ENCODE assay signal across 16 cellular contexts in genomic region chr17:72390675-72391501, GRCh38.
A peak's percentile ranks its signal among the peaks of the same experiment; 100 is the strongest.
DNase-seq lines count a peak whose midpoint lies in the region; ATAC-seq and TF ChIP-seq lines count a peak whose summit lies in the region.
"Had no signal": no experiment of that assay in that cellular context is flagged by ENCODE, and none has a peak within 500 bp of the region (broad histone marks: within the 10 kb centered on the region; RNA-seq: fewer than 3 reads in every experiment).

No MANE protein-coding gene starts in this region.

- no peaks in the 10 kb centered on the region for H3K9me3 Mint-ChIP-seq in stimulated activated effector memory CD8-positive, alpha-beta T cell treated with anti-CD3 and anti-CD28 coated beads, Interleukin-12 subunit alpha, Interleukin-12 subunit beta, amount 100 ng/mL, for 72 hours
- H3K9me3 Mint-ChIP-seq: activated CD8-positive, alpha-beta T cell treated with anti-CD3 and anti-CD28 coated beads for 36 hours; stimulated activated naive CD8-positive, alpha-beta T cell treated with anti-CD3 and anti-CD28 coated beads, Interleukin-15, amount 100 ng/mL, for 72 hours had no signal

- peak; percentile 29 for DNase-seq in HT-29 (ENCODE audit: low spot score)
- DNase-seq in SW480 (ENCODE audit: low spot score), result peak; percentile 93
- DNase-seq in fibroblast of villous mesenchyme (ENCODE audit: low read depth), result peak; percentile 57
- DNase-seq in stimulated activated effector memory CD8-positive, alpha-beta T cell treated with anti-CD3 and anti-CD28 coated beads, Interleukin-12 subunit alpha, Interleukin-12 subunit beta, amount 100 ng/mL, for 72 hours (ENCODE audit: low spot score in 2 of 2), result no peak
- no peak for DNase-seq in left ventricle myocardium inferior
- no peak for DNase-seq in activated effector memory CD4-positive, alpha-beta T cell treated with Interleukin-2 at 50 U/mL for 16 hours
- DNase-seq in dermis blood vessel endothelial cell, result no peak
- DNase-seq: activated CD8-positive, alpha-beta T cell treated with anti-CD3 and anti-CD28 coated beads for 36 hours; gastrocnemius medialis; NCI-H2029 treated with DMSO at 0.1 percent for 48 hours; NCI-H774; stimulated activated naive CD8-positive, alpha-beta T cell treated with anti-CD3 and anti-CD28 coated beads, Interleukin-15, amount 100 ng/mL, for 72 hours; T-helper 9 cell had no signal

- intact Hi-C loops in left ventricle myocardium inferior (cut with micrococcal nuclease), result no loop called here

- H3K4me1 ChIP-seq in ACC112 (ENCODE audit: control insufficient read depth, insufficient read depth, low read length, unreplicated experiment) (peaks cover 82% of the 10 kb centered on the region), left ventricle myocardium inferior (no peaks in the 10 kb centered on the region)
- H3K4me1 ChIP-seq: gastrocnemius medialis had no signal

- no peak for ATAC-seq in stimulated activated effector memory CD8-positive, alpha-beta T cell treated with anti-CD3 and anti-CD28 coated beads, Interleukin-12 subunit alpha, Interleukin-12 subunit beta, amount 100 ng/mL, for 72 hours
- ATAC-seq: activated CD8-positive, alpha-beta T cell treated with anti-CD3 and anti-CD28 coated beads for 36 hours; gastrocnemius medialis; Right ventricle myocardium inferior; stimulated activated naive CD8-positive, alpha-beta T cell treated with anti-CD3 and anti-CD28 coated beads, Interleukin-15, amount 100 ng/mL, for 72 hours had no signal

- H3K36me3 ChIP-seq in ACC112 (ENCODE audit: insufficient read depth, low read length) (no peaks in the 10 kb centered on the region), left ventricle myocardium inferior (no peaks in the 10 kb centered on the region)
- H3K36me3 ChIP-seq: gastrocnemius medialis, vagina had no signal

- H3K9me3 ChIP-seq in left ventricle myocardium inferior (replicated peaks), result no peaks in the 10 kb centered on the region
- H3K9me3 ChIP-seq: gastrocnemius medialis, vagina had no signal

- H3K4me3 ChIP-seq in ACC112 (ENCODE audit: low read depth, low read length), result no peak overlapping the region
- no peak overlapping the region for H3K4me3 ChIP-seq in fibroblast of villous mesenchyme (ENCODE audit: low read depth, low read length)
- H3K4me3 ChIP-seq in left ventricle myocardium inferior, result no peak overlapping the region
- H3K4me3 ChIP-seq: gastrocnemius medialis, vagina had no signal

- H3K27ac ChIP-seq in ACC112 (ENCODE audit: low read depth, low read length), result peak overlapping the region; percentile 87
- no peak overlapping the region for H3K27ac ChIP-seq in left ventricle myocardium inferior (replicated peaks)
- H3K27ac ChIP-seq: gastrocnemius medialis, vagina had no signal

- no peaks in the 10 kb centered on the region for H3K36me3 Mint-ChIP-seq in stimulated activated effector memory CD8-positive, alpha-beta T cell treated with anti-CD3 and anti-CD28 coated beads, Interleukin-12 subunit alpha, Interleukin-12 subunit beta, amount 100 ng/mL, for 72 hours

- H2AFZ ChIP-seq in ACC112 (ENCODE audit: low read length, unreplicated experiment), result no peak overlapping the region

- TF ChIP-seq CTCF in fibroblast of villous mesenchyme (IDR thresholded peaks at IDR 0.05; ENCODE audit: insufficient read depth, low read depth, low read length) (no peak), left ventricle myocardium inferior (IDR thresholded peaks at IDR 0.05; ENCODE audit: borderline replicate concordance) (no peak)

- no peaks in the 10 kb centered on the region for H3K4me1 Mint-ChIP-seq in stimulated activated effector memory CD8-positive, alpha-beta T cell treated with anti-CD3 and anti-CD28 coated beads, Interleukin-12 subunit alpha, Interleukin-12 subunit beta, amount 100 ng/mL, for 72 hours
- H3K4me1 Mint-ChIP-seq: stimulated activated naive CD8-positive, alpha-beta T cell treated with anti-CD3 and anti-CD28 coated beads, Interleukin-15, amount 100 ng/mL, for 72 hours had no signal

- H3K4me3 Mint-ChIP-seq in stimulated activated effector memory CD8-positive, alpha-beta T cell treated with anti-CD3 and anti-CD28 coated beads, Interleukin-12 subunit alpha, Interleukin-12 subunit beta, amount 100 ng/mL, for 72 hours, result no peak overlapping the region
- H3K4me3 Mint-ChIP-seq: activated CD8-positive, alpha-beta T cell treated with anti-CD3 and anti-CD28 coated beads for 36 hours; stimulated activated naive CD8-positive, alpha-beta T cell treated with anti-CD3 and anti-CD28 coated beads, Interleukin-15, amount 100 ng/mL, for 72 hours had no signal

- H3K79me2 ChIP-seq in ACC112 (ENCODE audit: control insufficient read depth, insufficient read depth, low read length, unreplicated experiment), result no peaks in the 10 kb centered on the region

- no peak overlapping the region for H3K27ac Mint-ChIP-seq in stimulated activated effector memory CD8-positive, alpha-beta T cell treated with anti-CD3 and anti-CD28 coated beads, Interleukin-12 subunit alpha, Interleukin-12 subunit beta, amount 100 ng/mL, for 72 hours
- H3K27ac Mint-ChIP-seq: activated CD8-positive, alpha-beta T cell treated with anti-CD3 and anti-CD28 coated beads for 36 hours; stimulated activated naive CD8-positive, alpha-beta T cell treated with anti-CD3 and anti-CD28 coated beads, Interleukin-15, amount 100 ng/mL, for 72 hours had no signal

- H3K27me3 ChIP-seq in ACC112 (ENCODE audit: insufficient read depth, low read length) (no peaks in the 10 kb centered on the region), left ventricle myocardium inferior (ENCODE audit: low read depth) (peaks cover 27% of the 10 kb centered on the region)
- H3K27me3 ChIP-seq: gastrocnemius medialis, vagina had no signal

Comparison
In these comparisons a context has a peak if more than half of its experiments do, and no peak if none do; other contexts are left out.
1. DNase-seq: peak in HT-29 (single experiment), SW480 (single experiment) and fibroblast of villous mesenchyme (single experiment); none in stimulated activated effector memory CD8-positive, alpha-beta T cell treated with anti-CD3 and anti-CD28 coated beads, Interleukin-12 subunit alpha, Interleukin-12 subunit beta, amount 100 ng/mL, for 72 hours (0 of 2), left ventricle myocardium inferior (single experiment), activated effector memory CD4-positive, alpha-beta T cell treated with Interleukin-2 at 50 U/mL for 16 hours (single experiment) and dermis blood vessel endothelial cell (single experiment).